30 cellular contexts compared by ENCODE assay signal in genomic region chr12:102439391-102440108, GRCh38. TPM values are rescaled to one million over a fixed set of nuclear protein-coding genes. Genes with fewer than 3 reads are reported as not detected.
DNase-seq lines count a peak whose midpoint lies in the region; ATAC-seq, FAIRE-seq and TF ChIP-seq lines count a peak whose summit lies in the region.
"Had no signal": no experiment of that assay in that cellular context is flagged by ENCODE, and none has a peak within 500 bp of the region (broad histone marks: within the 10 kb centered on the region; RNA-seq: fewer than 3 reads in every experiment).

No MANE protein-coding gene starts in this region.

- FAIRE-seq in HepG2 (lab: Jason Lieb, UNC): no peak
- FAIRE-seq: A549, bronchial epithelial cell, small intestine had no signal

- no peak overlapping the region for H3K4me2 ChIP-seq in HepG2 (ENCODE audit: low read depth, low read length)
- H3K4me2 ChIP-seq: A549, BLaER1 had no signal

- H3K27me3 ChIP-seq in breast epithelium (no peaks in the 10 kb centered on the region), left ventricle myocardium inferior (ENCODE audit: low read depth) (no peaks in the 10 kb centered on the region), vagina (no peaks in the 10 kb centered on the region), HepG2 (ENCODE audit: control insufficient read depth in 1 of 2, insufficient read depth in 2 of 2, low read length in 2 of 2) (no peaks in the 10 kb centered on the region)
- H3K27me3 ChIP-seq: BLaER1, esophagus squamous epithelium had no signal

- no peaks in the 10 kb centered on the region for H3K27me3 Mint-ChIP-seq in MCF 10A (ENCODE audit: insufficient read depth, unreplicated experiment)

- in situ Hi-C loops in HepG2 (cut with HindIII; ENCODE audit: extremely low pct_ligation_motif_present, low pct_unique_long_range_greater_than_20kb): no loop called here

- H3K9me3 Mint-ChIP-seq in MCF 10A (ENCODE audit: unreplicated experiment): no peaks in the 10 kb centered on the region
- H3K9me3 Mint-ChIP-seq: activated naive CD8-positive, alpha-beta T cell treated with anti-CD3 and anti-CD28 coated beads, Interleukin-2, amount 50 U/mL, for 24 hours; stimulated activated effector memory CD8-positive, alpha-beta T cell treated with anti-CD3 and anti-CD28 coated beads, Interleukin-12 subunit alpha, Interleukin-12 subunit beta, amount 100 ng/mL, for 72 hours had no signal

- H3K27ac Mint-ChIP-seq in MCF 10A (ENCODE audit: low read depth, unreplicated experiment): no peak overlapping the region
- H3K27ac Mint-ChIP-seq: activated CD8-positive, alpha-beta T cell treated with anti-CD3 and anti-CD28 coated beads, Interleukin-2, amount 10 ng/mL, durations not matched to agents 7 days and 5 days; activated naive CD8-positive, alpha-beta T cell treated with anti-CD3 and anti-CD28 coated beads, Interleukin-2, amount 50 U/mL, for 24 hours; IgD-negative memory B cell; stimulated activated effector memory CD8-positive, alpha-beta T cell treated with anti-CD3 and anti-CD28 coated beads, Interleukin-12 subunit alpha, Interleukin-12 subunit beta, amount 100 ng/mL, for 72 hours had no signal

- no peak overlapping the region for H3K4me3 ChIP-seq in breast epithelium
- no peak overlapping the region for H3K4me3 ChIP-seq in left ventricle myocardium inferior
- H3K4me3 ChIP-seq in vagina: no peak overlapping the region
- no peak overlapping the region for H3K4me3 ChIP-seq in HepG2 (replicated peaks in 1 of 3; ENCODE audit: insufficient read depth in 1 of 3, low read depth in 2 of 3, low read length in 3 of 3)
- H3K4me3 ChIP-seq: A549, BLaER1, coronary artery, esophagus squamous epithelium, psoas muscle had no signal

- TF ChIP-seq CTCF in breast epithelium (IDR thresholded peaks at IDR 0.05) (no peak), MCF 10A (IDR thresholded peaks at IDR 0.05; ENCODE audit: unreplicated experiment) (no peak), left ventricle myocardium inferior (IDR thresholded peaks at IDR 0.05; ENCODE audit: borderline replicate concordance) (no peak), vagina (IDR thresholded peaks at IDR 0.05) (no peak), HepG2 (CRISPR knock-in tag; IDR thresholded peaks at IDR 0.05) (no peak)

- no peak overlapping the region for H3K9ac ChIP-seq in HepG2 (ENCODE audit: insufficient read depth, low read depth, low read length)
- H3K9ac ChIP-seq: BLaER1 had no signal

- TF ChIP-seq RAD21 in HepG2 (CRISPR knock-in tag; IDR thresholded peaks at IDR 0.05): no peak

- no peaks in the 10 kb centered on the region for H4K20me1 ChIP-seq in HepG2 (ENCODE audit: insufficient read depth, low read length)
- H4K20me1 ChIP-seq: BLaER1 had no signal

- no TSS peak for BruUV-seq in MCF 10A (replicated peaks; lab: Mats Ljungman, UMichigan)
- BruUV-seq in HepG2 (replicated peaks; lab: Mats Ljungman, UMichigan): no TSS peak

- H3K4me3 Mint-ChIP-seq in MCF 10A (ENCODE audit: unreplicated experiment): no peak overlapping the region
- H3K4me3 Mint-ChIP-seq: activated CD8-positive, alpha-beta T cell treated with anti-CD3 and anti-CD28 coated beads, Interleukin-2, amount 10 ng/mL, durations not matched to agents 7 days and 5 days; activated naive CD8-positive, alpha-beta T cell treated with anti-CD3 and anti-CD28 coated beads, Interleukin-2, amount 50 U/mL, for 24 hours; IgD-negative memory B cell; stimulated activated effector memory CD8-positive, alpha-beta T cell treated with anti-CD3 and anti-CD28 coated beads, Interleukin-12 subunit alpha, Interleukin-12 subunit beta, amount 100 ng/mL, for 72 hours; T-cell had no signal

- H3K36me3 Mint-ChIP-seq in MCF 10A (ENCODE audit: insufficient read depth, unreplicated experiment): no peaks in the 10 kb centered on the region
- H3K36me3 Mint-ChIP-seq: IgD-negative memory B cell; stimulated activated effector memory CD8-positive, alpha-beta T cell treated with anti-CD3 and anti-CD28 coated beads, Interleukin-12 subunit alpha, Interleukin-12 subunit beta, amount 100 ng/mL, for 72 hours; T-cell had no signal

- H3K79me2 ChIP-seq in HepG2 (ENCODE audit: insufficient read depth, low read length): no peaks in the 10 kb centered on the region

- TF ChIP-seq POLR2A in breast epithelium (IDR thresholded peaks at IDR 0.05): no peak
- TF ChIP-seq POLR2A in vagina (IDR thresholded peaks at IDR 0.05): no peak
- no peak for TF ChIP-seq POLR2A in HepG2 (IDR thresholded peaks at IDR 0.05; ENCODE audit: insufficient read depth in 1 of 2, low read depth in 2 of 2, low read length in 2 of 2)

- ATAC-seq in HepG2 (no peak), GM18517 (IDR thresholded peaks at IDR 0.05; ENCODE audit: unreplicated experiment) (no peak)
- ATAC-seq: A549; activated CD8-positive, alpha-beta T cell treated with anti-CD3 and anti-CD28 coated beads, Interleukin-2, amount 10 ng/mL, durations not matched to agents 7 days and 5 days; activated naive CD8-positive, alpha-beta T cell treated with anti-CD3 and anti-CD28 coated beads, Interleukin-2, amount 50 U/mL, for 24 hours; PC-3; stimulated activated effector memory CD8-positive, alpha-beta T cell treated with anti-CD3 and anti-CD28 coated beads, Interleukin-12 subunit alpha, Interleukin-12 subunit beta, amount 100 ng/mL, for 72 hours; T-cell had no signal

- POLR2A ChIA-PET in MCF 10A (lab: Yijun Ruan, JAX): no interaction called here
- POLR2A ChIA-PET in HepG2 (lab: Yijun Ruan, JAX): no interaction called here

- peaks cover 3 to 4% of the 10 kb centered on the region in 2 donors for H3K4me1 ChIP-seq in breast epithelium
- peaks cover 14% of the 10 kb centered on the region for H3K4me1 ChIP-seq in left ventricle myocardium inferior
- peaks cover 32% of the 10 kb centered on the region for H3K4me1 ChIP-seq in vagina
- H3K4me1 ChIP-seq in HepG2 (ENCODE audit: insufficient read depth, low read length): 0 out of 2 replicates have a peak, but pooled peaks cover 6% of the 10 kb centered on the region
- H3K4me1 ChIP-seq: A549 had no signal

- H3K9me3 ChIP-seq in breast epithelium (no peaks in the 10 kb centered on the region), left ventricle myocardium inferior (replicated peaks) (no peaks in the 10 kb centered on the region), vagina (no peaks in the 10 kb centered on the region), HepG2 (ENCODE audit: low read length) (no peaks in the 10 kb centered on the region)
- H3K9me3 ChIP-seq: BLaER1, esophagus squamous epithelium, psoas muscle had no signal

- DNase-seq in breast epithelium (ENCODE audit: low spot score in 2 of 2): no peak
- no peak for DNase-seq in MCF 10A (ENCODE audit: unreplicated experiment)
- peak; percentile 38 for DNase-seq in astrocyte of the hippocampus (ENCODE audit: low read depth, low spot score)
- no peak for DNase-seq in left ventricle myocardium inferior
- DNase-seq in vagina (ENCODE audit: extremely low spot score in 2 of 2): no peak
- DNase-seq in HepG2 (ENCODE audit: low spot score): no peak
- DNase-seq in COR-L47 (lab: John Stamatoyannopoulos, UW): no peak
- DNase-seq: activated CD4-positive, alpha-beta T cell treated with anti-CD3 and anti-CD28 coated beads for 1 hour; activated CD8-positive, alpha-beta T cell treated with anti-CD3 and anti-CD28 coated beads, Interleukin-2, amount 10 ng/mL, durations not matched to agents 7 days and 5 days; activated gamma-delta T cell; activated naive CD8-positive, alpha-beta T cell treated with anti-CD3 and anti-CD28 coated beads, Interleukin-2, amount 50 U/mL, for 24 hours; Calu3; esophagus squamous epithelium; mesendoderm; NCI-H1436; NCI-H510A; PC-3; psoas muscle; SHP77 treated with DMSO at 0.1 percent for 48 hours; small intestine; stimulated activated CD4-positive, alpha-beta T cell treated with anti-CD3 and anti-CD28 coated beads, Interleukin-2, amount 100 ng/mL, for 48 hours; T-cell had no signal

- no peak overlapping the region for H2AFZ ChIP-seq in HepG2 (ENCODE audit: low read length)

- H3K27ac ChIP-seq in breast epithelium (peak overlapping the region; percentile 14 to 58), left ventricle myocardium inferior (replicated peaks) (peak overlapping the region; percentile 38), vagina (peak overlapping the region; percentile 39), HepG2 (ENCODE audit: extremely low read length, insufficient read depth, low read length) (no peak overlapping the region)
- H3K27ac ChIP-seq: A549, BLaER1, psoas muscle had no signal

- no peaks in the 10 kb centered on the region for H3K4me1 Mint-ChIP-seq in MCF 10A (ENCODE audit: insufficient read depth, unreplicated experiment)
- H3K4me1 Mint-ChIP-seq: activated naive CD8-positive, alpha-beta T cell treated with anti-CD3 and anti-CD28 coated beads, Interleukin-2, amount 50 U/mL, for 24 hours; IgD-negative memory B cell; stimulated activated effector memory CD8-positive, alpha-beta T cell treated with anti-CD3 and anti-CD28 coated beads, Interleukin-12 subunit alpha, Interleukin-12 subunit beta, amount 100 ng/mL, for 72 hours; T-cell had no signal

- H3K36me3 ChIP-seq in breast epithelium (no peaks in the 10 kb centered on the region), left ventricle myocardium inferior (no peaks in the 10 kb centered on the region), vagina (no peaks in the 10 kb centered on the region), HepG2 (replicated peaks in 1 of 2; ENCODE audit: control insufficient read depth in 1 of 2, insufficient read depth in 2 of 2, low read length in 2 of 2) (no peaks in the 10 kb centered on the region)
- H3K36me3 ChIP-seq: BLaER1, esophagus squamous epithelium had no signal

- TF ChIP-seq EP300 in HepG2 (IDR thresholded peaks at IDR 0.05; ENCODE audit: low read depth in 2 of 2, low read length in 2 of 2): no peak
- TF ChIP-seq EP300 in HepG2 (CRISPR knock-in tag; IDR thresholded peaks at IDR 0.05; ENCODE audit: borderline replicate concordance): no peak

- intact Hi-C loops in breast epithelium (cut with DNase I; ENCODE audit: low total_unique reads) (no loop called here), MCF 10A (cut with micrococcal nuclease) (no loop called here), left ventricle myocardium inferior (cut with micrococcal nuclease) (no loop called here), vagina (cut with DNase I) (no loop called here), HepG2 (cut with micrococcal nuclease; ENCODE audit: unreplicated experiment) (loop anchor here (2.0 kb wide), 1 partner anchor 15 kb away; no protein-coding TSS in a partner anchor)

- WGBS in HepG2 (ENCODE audit: low lambda C conversion rate): 37% methylated on average over 9 of the region's 9 CpGs

- CTCF ChIA-PET in MCF 10A (lab: Yijun Ruan, JAX) (interaction anchor here (0.6 to 1.2 kb wide), 5 partner anchors 140 to 1355 kb away, joined by 3 to 5 read pairs (median 3); no protein-coding TSS in a partner anchor), HepG2 (lab: Yijun Ruan, JAX; ENCODE audit: low intra/inter-chr PET ratio, low total read pairs) (no interaction called here)

RNA-seq across cellular contexts. Expression of gene IGF1, which starts 40.8 kb away (rescaled TPM):
- total RNA-seq in breast epithelium (100 to 1,000 TPM in 2 of 3 donors, 10 to 100 TPM in 1; 56.6 to 108 (median 101) TPM), MCF 10A (2022) (not detected in 2 replicates), left ventricle myocardium inferior (5.8 TPM), vagina (68.0 TPM), HepG2 (2016; rRNA removed; fragmentation: Illumina TruSeq; extraction: Trizol) (not detected in 2 replicates)
- not detected in 2 replicates for total RNA-seq in HepG2 (2016; cell fraction: cytosol; rRNA removed; fragmentation: Illumina TruSeq; extraction: Trizol; ENCODE audit: low read depth)
- not detected in 2 replicates for total RNA-seq in HepG2 (2016; cell fraction: insoluble cytoplasmic fraction; rRNA removed; fragmentation: Illumina TruSeq; extraction: Trizol)
- not detected in 2 replicates for total RNA-seq in HepG2 (2016; cell fraction: membrane; rRNA removed; fragmentation: Illumina TruSeq; extraction: Trizol)
- total RNA-seq in HepG2 (2016; cell fraction: nucleus; rRNA removed; fragmentation: Illumina TruSeq; extraction: Trizol): not detected in 2 replicates
- polyA plus RNA-seq in HepG2 (2011; rRNA removed): not detected in 2 replicates
- polyA plus RNA-seq in HepG2 (2011; cell fraction: cytosol; rRNA removed): not detected in 2 replicates
- polyA plus RNA-seq in HepG2 (2011; cell fraction: nucleus; rRNA removed): not detected in 2 replicates
- not detected in 2 replicates for polyA plus RNA-seq in HepG2 (2012)
- polyA plus RNA-seq in HepG2 (2016; cell fraction: cytosol; fragmentation: Illumina TruSeq; extraction: Trizol; ENCODE audit: low read depth): not detected in 2 replicates
- polyA plus RNA-seq in HepG2 (2016; cell fraction: insoluble cytoplasmic fraction; fragmentation: Illumina TruSeq; extraction: Trizol; ENCODE audit: low read depth): not detected in 2 replicates
- polyA plus RNA-seq in HepG2 (2016; cell fraction: membrane; fragmentation: Illumina TruSeq; extraction: Trizol; ENCODE audit: low read depth): not detected in 2 replicates
- not detected in 2 replicates for polyA plus RNA-seq in HepG2 (2016; cell fraction: nucleus; fragmentation: Illumina TruSeq; extraction: Trizol; ENCODE audit: insufficient read depth, low read depth)
- not detected in 2 replicates for polyA minus RNA-seq in HepG2 (2011; rRNA and poly(A)+ RNA removed; ENCODE audit: low replicate concordance)
- not detected in 2 replicates for polyA minus RNA-seq in HepG2 (2011; cell fraction: cytosol; rRNA and poly(A)+ RNA removed)
- not detected in 2 replicates for polyA minus RNA-seq in HepG2 (2011; cell fraction: nucleus; rRNA and poly(A)+ RNA removed)
- total RNA-seq: Calu3, G401, PC-3 had no signal
